8 cellular contexts compared by ENCODE assay signal in the genomic region with DNA sequence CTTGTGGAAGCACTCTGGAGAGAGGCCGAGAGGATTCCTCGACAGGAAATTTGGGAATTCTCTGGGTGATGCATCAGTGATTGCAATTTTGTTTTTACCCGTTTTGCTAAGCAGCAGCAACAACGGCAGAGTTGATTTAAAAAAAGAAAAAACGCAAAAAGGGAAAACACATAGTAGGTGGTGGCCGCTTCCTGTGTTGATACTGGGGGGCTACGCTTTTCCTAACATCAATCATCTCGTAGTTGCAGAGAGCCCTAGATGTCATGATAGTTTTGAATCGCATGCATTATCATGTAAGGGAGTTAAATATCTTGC. TPM values are rescaled to one million over a fixed set of nuclear protein-coding genes. Genes with fewer than 3 reads are reported as not detected.
DNase-seq lines count a peak whose midpoint lies in the region; ATAC-seq and TF ChIP-seq lines count a peak whose summit lies in the region.

No MANE protein-coding gene starts in this region.

- no TSS peak for BruUV-seq in PC-3 (replicated peaks; lab: Mats Ljungman, UMichigan)

- H3K9me3 ChIP-seq in ES-I3 (ENCODE audit: control insufficient read depth, insufficient read depth, low read length) (no peaks in the 10 kb centered on the region), PC-3 (ENCODE audit: low read length) (no peaks in the 10 kb centered on the region), esophagus (ENCODE audit: control insufficient read depth in 2 of 2, insufficient read depth in 1 of 2, low read depth in 1 of 2, low read length in 1 of 2) (no peaks in the 10 kb centered on the region)

- intact Hi-C loops in PC-3 (cut with micrococcal nuclease) = loop anchor here (1.0 to 5.0 kb wide), 3 partner anchors 27 to 175 kb away; a partner anchor contains a TSS

- H3F3A ChIP-seq in PC-3 (ENCODE audit: low read length, unreplicated experiment) = no peaks in the 10 kb centered on the region

- peak overlapping the region; percentile 87 for H3K4me2 ChIP-seq in PC-3 (ENCODE audit: low read length)

- H3K9ac ChIP-seq in ES-I3 (ENCODE audit: low read depth, low read length) (peak overlapping the region; percentile 78), PC-3 (ENCODE audit: low read length) (peak overlapping the region; percentile 82)

- H4K20me1 ChIP-seq in PC-3 (ENCODE audit: low read length) = no peaks in the 10 kb centered on the region

- no peaks in the 10 kb centered on the region for H3K4me1 ChIP-seq in ES-I3 (ENCODE audit: insufficient read depth, low read length)
- H3K4me1 ChIP-seq in PC-3 (ENCODE audit: insufficient read depth, low read length) = peaks cover 14% of the 10 kb centered on the region
- H3K4me1 ChIP-seq in esophagus (ENCODE audit: control insufficient read depth in 2 of 2, insufficient read depth in 2 of 2, low read length in 1 of 2) = no peaks in the 10 kb centered on the region

- H3K36me3 ChIP-seq in ES-I3 (ENCODE audit: insufficient read depth, low read length) = no peaks in the 10 kb centered on the region
- H3K36me3 ChIP-seq in PC-3 (ENCODE audit: low read depth, low read length) = no peaks in the 10 kb centered on the region
- H3K36me3 ChIP-seq in esophagus (ENCODE audit: control insufficient read depth in 2 of 2, insufficient read depth in 2 of 2, low read length in 1 of 2) = no peaks in the 10 kb centered on the region

- H3K27ac ChIP-seq in PC-3 (ENCODE audit: low read length) = peak overlapping the region; percentile 75
- H3K27ac ChIP-seq in esophagus (ENCODE audit: low read depth in 2 of 2, low read length in 1 of 2) = peak overlapping the region; percentile 96 to 97

- DNase-seq in PC-3 (no peak), pons (ENCODE audit: low spot score) (peak; percentile 13), NCI-H146 treated with DMSO at 0.1 percent for 48 hours (lab: John Stamatoyannopoulos, UW; ENCODE audit: unreplicated experiment) (no peak)

- peak overlapping the region; percentile 94 for H2AFZ ChIP-seq in PC-3 (ENCODE audit: low read length)

- no peak for TF ChIP-seq CTCF in PC-3 (conservative IDR thresholded peaks at IDR 0.05; ENCODE audit: low read depth, low read length)

- 0 to 3% methylated on average over 9 of the region's 9 CpGs for WGBS in esophagus, 2 donors

- no peaks in the 10 kb centered on the region for H3K27me3 ChIP-seq in PC-3 (ENCODE audit: low read length)
- no peaks in the 10 kb centered on the region for H3K27me3 ChIP-seq in esophagus (ENCODE audit: control insufficient read depth in 1 of 2, insufficient read depth in 2 of 2, low read length in 2 of 2)

- H3K4me3 ChIP-seq in PC-3 (ENCODE audit: low read length) (peak overlapping the region; percentile 81), esophagus (ENCODE audit: low read depth in 1 of 2, low read length in 2 of 2) (peak overlapping the region; percentile 94)

- CTCF ChIA-PET in PC-3 (lab: Charles Lee) = interaction anchor here (0.5 kb wide), 1 partner anchor 164 kb away, joined by 6 read pairs; no protein-coding TSS in a partner anchor

- POLR2A ChIA-PET in PC-3 (lab: Charles Lee; ENCODE audit: unreplicated experiment) = interaction anchor here (0.6 to 0.7 kb wide), 3 partner anchors 148 to 980 kb away, joined by 4 to 34 read pairs (median 5); no protein-coding TSS in a partner anchor

- no peaks in the 10 kb centered on the region for H3K9me2 ChIP-seq in PC-3 (replicated peaks; ENCODE audit: low read length)

- ATAC-seq in PC-3 = no peak
- no peak for ATAC-seq in HG02981 (IDR thresholded peaks at IDR 0.05; ENCODE audit: unreplicated experiment)
- no peak for ATAC-seq in GM21619 (IDR thresholded peaks at IDR 0.05; ENCODE audit: unreplicated experiment)
- no peak for ATAC-seq in GM18873 (IDR thresholded peaks at IDR 0.05; ENCODE audit: low FRiP score, unreplicated experiment)

- H3K79me2 ChIP-seq in PC-3 (ENCODE audit: low read length) = no peaks in the 10 kb centered on the region

RNA-seq across cellular contexts. Expression of a gene that starts 0.3 kb away (rescaled TPM):
- 2.5 and 2.6 TPM in 2 replicates for total RNA-seq in PC-3 (2014; rRNA removed)
- polyA plus RNA-seq in esophagus = 1 to 10 TPM; 1.6 to 1.7 TPM

RNA-seq across cellular contexts. Expression of a gene that starts 27.5 kb away (rescaled TPM):
- total RNA-seq in PC-3 (2014; rRNA removed) = 9.9 and 19.4 TPM in 2 replicates
- 10 to 100 TPM in 1 of 2 donors, 1 to 10 TPM in 1; 7.6 to 10.5 TPM for polyA plus RNA-seq in esophagus
